8 cellular contexts compared by ENCODE assay signal in the genomic region with DNA sequence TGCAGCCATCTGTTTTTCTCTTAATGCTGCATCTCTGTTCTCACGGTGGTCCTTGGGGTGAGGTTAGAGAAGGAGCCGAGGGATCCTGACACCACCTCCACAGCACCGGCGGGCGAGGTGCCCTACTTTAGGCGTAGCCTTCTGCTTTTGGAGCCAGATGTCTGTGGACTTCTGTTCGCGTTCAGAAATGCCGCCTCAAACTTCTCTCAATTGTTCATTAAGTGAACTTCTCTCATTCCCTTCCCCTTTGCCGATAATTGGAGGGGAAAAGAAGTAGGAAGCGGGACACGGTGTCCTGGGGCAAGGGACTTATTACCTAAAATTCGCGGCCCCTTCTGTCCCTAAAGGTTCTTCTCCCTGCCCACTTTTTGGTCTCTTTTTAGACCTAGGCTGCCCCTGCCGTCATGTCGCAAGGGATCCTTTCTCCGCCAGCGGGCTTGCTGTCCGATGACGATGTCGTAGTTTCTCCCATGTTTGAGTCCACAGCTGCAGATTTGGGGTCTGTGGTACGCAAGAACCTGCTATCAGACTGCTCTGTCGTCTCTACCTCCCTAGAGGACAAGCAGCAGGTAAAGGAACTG. TPM values are rescaled to one million over a fixed set of nuclear protein-coding genes. Genes with fewer than 3 reads are reported as not detected.
DNase-seq lines count a peak whose midpoint lies in the region; ATAC-seq and TF ChIP-seq lines count a peak whose summit lies in the region.

No MANE protein-coding gene starts in this region.

- intact Hi-C loops in MCF 10A (cut with micrococcal nuclease): loop anchor here (2.0 kb wide), 2 partner anchors 363 to 1083 kb away; a partner anchor contains a TSS
- intact Hi-C loops in naive thymus-derived CD4-positive, alpha-beta T cell (cut with micrococcal nuclease): loop anchor here (2.0 to 10.0 kb wide), 8 partner anchors 147 to 1381 kb away; a partner anchor contains a TSS

- peak overlapping the region; percentile 88 for H3K4me3 ChIP-seq in DOHH2 (ENCODE audit: low read length)
- H3K4me3 ChIP-seq in HUES6 (ENCODE audit: low read depth, low read length): peak overlapping the region; percentile 75
- H3K4me3 ChIP-seq in naive thymus-derived CD4-positive, alpha-beta T cell (ENCODE audit: low read length): peak overlapping the region; percentile 85

- H3K36me3 ChIP-seq in DOHH2 (ENCODE audit: control insufficient read depth, low read length) (peaks cover 81% of the 10 kb centered on the region), HUES6 (ENCODE audit: control insufficient read depth, insufficient read depth, low read length) (peaks cover 55% of the 10 kb centered on the region)
- H3K36me3 ChIP-seq in naive thymus-derived CD4-positive, alpha-beta T cell (ENCODE audit: control insufficient read depth in 2 of 3, insufficient read depth in 3 of 3, low read length in 3 of 3): peaks cover 0 to 20% (median 4%) of the 10 kb centered on the region in 3 experiments

- 0 out of 2 replicates have a peak, but pooled peaks cover 4% of the 10 kb centered on the region for H4K20me1 ChIP-seq in DOHH2 (ENCODE audit: control insufficient read depth, insufficient read depth, low read depth, low read length)

- H3K79me2 ChIP-seq in DOHH2 (ENCODE audit: control insufficient read depth, low read length): peaks cover 68% of the 10 kb centered on the region

- H3K4me1 ChIP-seq in DOHH2 (ENCODE audit: control insufficient read depth, low read length) (peaks cover 30% of the 10 kb centered on the region), HUES6 (ENCODE audit: control insufficient read depth, insufficient read depth, low read length) (peaks cover 4% of the 10 kb centered on the region; the same call in 1 of the 2 replicates)
- H3K4me1 ChIP-seq in naive thymus-derived CD4-positive, alpha-beta T cell (ENCODE audit: control insufficient read depth in 2 of 2, insufficient read depth in 2 of 2, low read length in 2 of 2): peaks cover 10 to 15% of the 10 kb centered on the region in 2 donors

- no peaks in the 10 kb centered on the region for H3K9me3 Mint-ChIP-seq in MCF 10A (ENCODE audit: unreplicated experiment)
- H3K9me3 Mint-ChIP-seq in naive thymus-derived CD4-positive, alpha-beta T cell: no peaks in the 10 kb centered on the region

- no peak overlapping the region for H3K27ac Mint-ChIP-seq in MCF 10A (ENCODE audit: low read depth, unreplicated experiment)
- H3K27ac Mint-ChIP-seq in naive thymus-derived CD4-positive, alpha-beta T cell: peak overlapping the region in 1 of 9 donors; percentile 38

- H3K27me3 ChIP-seq in DOHH2 (ENCODE audit: control insufficient read depth, low read length) (no peaks in the 10 kb centered on the region), HUES6 (ENCODE audit: control insufficient read depth, insufficient read depth, low read length) (no peaks in the 10 kb centered on the region)
- H3K27me3 ChIP-seq in naive thymus-derived CD4-positive, alpha-beta T cell (ENCODE audit: control insufficient read depth in 2 of 2, insufficient read depth in 2 of 2, low read length in 2 of 2): no peaks in the 10 kb centered on the region

- POLR2A ChIA-PET in MCF 10A (lab: Yijun Ruan, JAX): interaction anchor here (0.5 to 4.6 kb wide), 33 partner anchors 8 to 396 kb away, joined by 3 to 62 read pairs (median 5); a partner anchor contains a TSS
- POLR2A ChIA-PET in naive thymus-derived CD4-positive, alpha-beta T cell (lab: Charles Lee): interaction anchor here (0.9 to 1.7 kb wide), 4 partner anchors 34 to 396 kb away, joined by 3 to 8 read pairs (median 4); a partner anchor contains a TSS

- H3F3A ChIP-seq in DOHH2 (ENCODE audit: control insufficient read depth, insufficient read depth): no peaks in the 10 kb centered on the region

- no peaks in the 10 kb centered on the region for H3K27me3 Mint-ChIP-seq in MCF 10A (ENCODE audit: insufficient read depth, unreplicated experiment)
- no peaks in the 10 kb centered on the region for H3K27me3 Mint-ChIP-seq in naive thymus-derived CD4-positive, alpha-beta T cell

- no peak overlapping the region for H3K4me3 Mint-ChIP-seq in MCF 10A (ENCODE audit: unreplicated experiment)
- no peak overlapping the region for H3K4me3 Mint-ChIP-seq in naive thymus-derived CD4-positive, alpha-beta T cell

- no peak for DNase-seq in MCF 10A (ENCODE audit: unreplicated experiment)
- DNase-seq in naive thymus-derived CD4-positive, alpha-beta T cell: peak in 1 of 9 donors; percentile 23
- DNase-seq in activated CD4-positive, CD25-positive, alpha-beta regulatory T cell (lab: John Stamatoyannopoulos, UW): no peak
- no peak for DNase-seq in NCI-H226
- DNase-seq in stimulated activated CD4-positive, alpha-beta T cell treated with anti-CD3 and anti-CD28 coated beads, Interleukin-12 subunit alpha, Interleukin-12 subunit beta, amount 100 ng/mL, for 4 hours: no peak

- H3K9me3 ChIP-seq in DOHH2 (ENCODE audit: control insufficient read depth, insufficient read depth, low read length): no peaks in the 10 kb centered on the region
- no peaks in the 10 kb centered on the region for H3K9me3 ChIP-seq in HUES6 (ENCODE audit: control insufficient read depth, insufficient read depth, low read depth, low read length)
- no peaks in the 10 kb centered on the region for H3K9me3 ChIP-seq in naive thymus-derived CD4-positive, alpha-beta T cell (ENCODE audit: control insufficient read depth in 2 of 3, low read length in 3 of 3)

- no peak for ATAC-seq in naive thymus-derived CD4-positive, alpha-beta T cell
- ATAC-seq in HG03159 (IDR thresholded peaks at IDR 0.05; ENCODE audit: unreplicated experiment): no peak

- H3K27ac ChIP-seq in DOHH2 (ENCODE audit: low read depth, low read length) (peak overlapping the region; percentile 74), HUES6 (ENCODE audit: low read depth, low read length) (peak overlapping the region; percentile 37)
- H3K27ac ChIP-seq in naive thymus-derived CD4-positive, alpha-beta T cell (ENCODE audit: low read depth, low read length): no peak overlapping the region

- CTCF ChIA-PET in MCF 10A (lab: Yijun Ruan, JAX): interaction anchor here (0.5 to 3.0 kb wide), 33 partner anchors 8 to 526 kb away, joined by 3 to 18 read pairs (median 4); a partner anchor contains a TSS
- CTCF ChIA-PET in naive thymus-derived CD4-positive, alpha-beta T cell (lab: Charles Lee): interaction anchor here (0.5 to 1.6 kb wide), 4 partner anchors 17 to 233 kb away, joined by 3 to 5 read pairs (median 4); a partner anchor contains a TSS

- TF ChIP-seq CTCF in DOHH2 (IDR thresholded peaks at IDR 0.05; ENCODE audit: low read depth, low read length, poor library complexity, severe bottlenecking) (no peak), MCF 10A (IDR thresholded peaks at IDR 0.05; ENCODE audit: unreplicated experiment) (no peak)

- H3K36me3 Mint-ChIP-seq in MCF 10A (ENCODE audit: insufficient read depth, unreplicated experiment): peaks cover 54% of the 10 kb centered on the region
- peaks cover 0 to 24% (median 4%) of the 10 kb centered on the region in 5 donors for H3K36me3 Mint-ChIP-seq in naive thymus-derived CD4-positive, alpha-beta T cell

- peak overlapping the region; percentile 72 for H3K4me2 ChIP-seq in DOHH2 (ENCODE audit: low read length)

- BruUV-seq in MCF 10A (replicated peaks; lab: Mats Ljungman, UMichigan): TSS peak; percentile 74

- H3K4me1 Mint-ChIP-seq in MCF 10A (ENCODE audit: insufficient read depth, unreplicated experiment): peaks cover 14% of the 10 kb centered on the region
- peaks cover 0 to 42% (median 14%) of the 10 kb centered on the region in 7 donors for H3K4me1 Mint-ChIP-seq in naive thymus-derived CD4-positive, alpha-beta T cell

- H3K9me2 ChIP-seq in DOHH2 (replicated peaks; ENCODE audit: control insufficient read depth, low read length): no peaks in the 10 kb centered on the region

- peak overlapping the region; percentile 84 for H3K9ac ChIP-seq in HUES6 (ENCODE audit: low read length)

RNA-seq across cellular contexts. Expression of a gene that starts 0.5 kb away (rescaled TPM):
- total RNA-seq in MCF 10A (2022): 19.0 and 30.6 TPM in 2 replicates
- 10 to 100 TPM in 1 of 5 experiments, under 1 TPM in 1, not detected in 3; 0.29 to 34.1 TPM for total RNA-seq in naive thymus-derived CD4-positive, alpha-beta T cell
- polyA plus RNA-seq in naive thymus-derived CD4-positive, alpha-beta T cell: not detected

RNA-seq across cellular contexts. Expression of a gene that starts 0.9 kb away (rescaled TPM):
- 93.4 and 108 TPM in 2 replicates for total RNA-seq in MCF 10A (2022)
- total RNA-seq in naive thymus-derived CD4-positive, alpha-beta T cell: 10 to 100 TPM; 24.7 to 81.9 (median 66.1) TPM
- polyA plus RNA-seq in naive thymus-derived CD4-positive, alpha-beta T cell: 10 to 100 TPM; 27.1 to 34.7 TPM

RNA-seq across cellular contexts. Expression of a gene that starts 33.8 kb away (rescaled TPM):
- 49.7 and 67.1 TPM in 2 replicates for total RNA-seq in MCF 10A (2022)
- total RNA-seq in naive thymus-derived CD4-positive, alpha-beta T cell: 10 to 100 TPM; 13.0 to 39.6 (median 25.5) TPM
- polyA plus RNA-seq in naive thymus-derived CD4-positive, alpha-beta T cell: 10 to 100 TPM; 15.5 to 29.0 TPM

RNA-seq across cellular contexts. Expression of a gene that starts 40.1 kb away (rescaled TPM):
- 1.0 TPM in 1 of 2 replicates, not detected in the other for total RNA-seq in MCF 10A (2022)
- total RNA-seq in naive thymus-derived CD4-positive, alpha-beta T cell: not detected
- polyA plus RNA-seq in naive thymus-derived CD4-positive, alpha-beta T cell: not detected
